In genomic region chr13:30334663-30335386, GRCh38 we compare ENCODE assay signal across 8 cellular contexts. TPM values are rescaled to one million over a fixed set of nuclear protein-coding genes. Genes with fewer than 3 reads are reported as not detected.
DNase-seq lines count a peak whose midpoint lies in the region; ATAC-seq, FAIRE-seq and TF ChIP-seq lines count a peak whose summit lies in the region.

No MANE protein-coding gene starts in this region.

- TF ChIP-seq CTCF in PC-9 (conservative IDR thresholded peaks at IDR 0.05) (peak; percentile 60), foreskin fibroblast (IDR thresholded peaks at IDR 0.05; ENCODE audit: low read depth, low read length) (peak; percentile 22)

- no TSS peak for BruUV-seq in PC-9 (replicated peaks; lab: Mats Ljungman, UMichigan)

- H3K4me2 ChIP-seq in PC-9: no peak overlapping the region

- H3K36me3 ChIP-seq in PC-9 (ENCODE audit: low read depth): no peaks in the 10 kb centered on the region

- POLR2A ChIA-PET in PC-9 (lab: Charles Lee; ENCODE audit: unreplicated experiment): no interaction called here

- no peak overlapping the region for H3K27ac Mint-ChIP-seq in stimulated activated effector memory CD8-positive, alpha-beta T cell treated with anti-CD3 and anti-CD28 coated beads, Interleukin-12 subunit alpha, Interleukin-12 subunit beta, amount 100 ng/mL, for 72 hours

- H3K27me3 ChIP-seq in PC-9 (ENCODE audit: insufficient read depth, low read depth): no peaks in the 10 kb centered on the region

- H3K4me1 Mint-ChIP-seq in stimulated activated effector memory CD8-positive, alpha-beta T cell treated with anti-CD3 and anti-CD28 coated beads, Interleukin-12 subunit alpha, Interleukin-12 subunit beta, amount 100 ng/mL, for 72 hours: peaks cover 5% of the 10 kb centered on the region

- no peaks in the 10 kb centered on the region for H4K20me1 ChIP-seq in PC-9 (ENCODE audit: insufficient read depth)

- H3K27ac ChIP-seq in PC-9: no peak overlapping the region

- H3K4me1 ChIP-seq in PC-9 (replicated peaks; ENCODE audit: insufficient read depth): peaks cover 22% of the 10 kb centered on the region

- H3F3A ChIP-seq in PC-9 (ENCODE audit: insufficient read depth, low read depth): peaks cover 17% of the 10 kb centered on the region; the same call in 1 of the 2 replicates

- H3K36me3 Mint-ChIP-seq in stimulated activated effector memory CD8-positive, alpha-beta T cell treated with anti-CD3 and anti-CD28 coated beads, Interleukin-12 subunit alpha, Interleukin-12 subunit beta, amount 100 ng/mL, for 72 hours: no peaks in the 10 kb centered on the region

- H3K4me3 Mint-ChIP-seq in stimulated activated effector memory CD8-positive, alpha-beta T cell treated with anti-CD3 and anti-CD28 coated beads, Interleukin-12 subunit alpha, Interleukin-12 subunit beta, amount 100 ng/mL, for 72 hours: no peak overlapping the region

- H3K9me3 ChIP-seq in PC-9 (ENCODE audit: insufficient read depth, low read depth): no peaks in the 10 kb centered on the region

- no peaks in the 10 kb centered on the region for H3K9me2 ChIP-seq in PC-9 (ENCODE audit: insufficient read depth)

- peak; percentile 64 for DNase-seq in CD1c-positive myeloid dendritic cell (ENCODE audit: extremely low spot score)
- no peak for DNase-seq in GM19239 (ENCODE audit: insufficient read length, low spot score)
- no peak for DNase-seq in PC-9
- DNase-seq in foreskin fibroblast: peak in 1 of 2 donors; percentile 16
- DNase-seq in stimulated activated effector memory CD8-positive, alpha-beta T cell treated with anti-CD3 and anti-CD28 coated beads, Interleukin-12 subunit alpha, Interleukin-12 subunit beta, amount 100 ng/mL, for 72 hours (ENCODE audit: low spot score in 2 of 2): peak; percentile 32 to 56
- DNase-seq in AG08395 (ENCODE audit: low spot score): no peak

- no peaks in the 10 kb centered on the region for H3K9me3 Mint-ChIP-seq in stimulated activated effector memory CD8-positive, alpha-beta T cell treated with anti-CD3 and anti-CD28 coated beads, Interleukin-12 subunit alpha, Interleukin-12 subunit beta, amount 100 ng/mL, for 72 hours

- CTCF ChIA-PET in PC-9 (lab: Charles Lee): no interaction called here

- peak; percentile 60 for FAIRE-seq in GM19239 (lab: Jason Lieb, UNC)

- H3K4me3 ChIP-seq in PC-9 (no peak overlapping the region), foreskin fibroblast (ENCODE audit: low read depth in 1 of 2, low read length in 2 of 2) (no peak overlapping the region)

- ATAC-seq in stimulated activated effector memory CD8-positive, alpha-beta T cell treated with anti-CD3 and anti-CD28 coated beads, Interleukin-12 subunit alpha, Interleukin-12 subunit beta, amount 100 ng/mL, for 72 hours: peak; percentile 64
- no peak for ATAC-seq in HG02623 (IDR thresholded peaks at IDR 0.05; ENCODE audit: unreplicated experiment)
- no peak for ATAC-seq in HG02840 (IDR thresholded peaks at IDR 0.05; ENCODE audit: low FRiP score, unreplicated experiment)

- intact Hi-C loops in PC-9 (cut with micrococcal nuclease; ENCODE audit: unreplicated experiment): no loop called here

- no peaks in the 10 kb centered on the region for H3K79me2 ChIP-seq in PC-9 (ENCODE audit: low read depth)

- no peak overlapping the region for H2AFZ ChIP-seq in PC-9

RNA-seq across cellular contexts. Expression of gene KATNAL1, which starts 27.5 kb away (rescaled TPM):
- total RNA-seq in PC-9 (2021): 11.8 and 14.8 TPM in 2 replicates

Comparison
In these comparisons a context has a peak if more than half of its experiments do, and no peak if none do; other contexts are left out.
1. DNase-seq: peak in CD1c-positive myeloid dendritic cell (single experiment) and stimulated activated effector memory CD8-positive, alpha-beta T cell treated with anti-CD3 and anti-CD28 coated beads, Interleukin-12 subunit alpha, Interleukin-12 subunit beta, amount 100 ng/mL, for 72 hours (2 of 2); none in GM19239 (single experiment), PC-9 (0 of 2) and AG08395 (single experiment).